Comparison of ENCODE assay signal across 14 cellular contexts in genomic region chr2:104758199-104758620, GRCh38.
DNase-seq lines count a peak whose midpoint lies in the region; TF ChIP-seq lines count a peak whose summit lies in the region.
"Had no signal": no experiment of that assay in that cellular context is flagged by ENCODE, and none has a peak within 500 bp of the region (broad histone marks: within the 10 kb centered on the region; RNA-seq: fewer than 3 reads in every experiment).

No MANE protein-coding gene starts in this region.

- no peak overlapping the region for H3K27ac ChIP-seq in colonic mucosa
- H3K27ac ChIP-seq: body of pancreas, epithelial cell of prostate had no signal

- no peak for TF ChIP-seq CTCF in colonic mucosa (IDR thresholded peaks at IDR 0.05)

- H3K36me3 ChIP-seq in colonic mucosa = no peaks in the 10 kb centered on the region

- no peak overlapping the region for H3K9ac ChIP-seq in colonic mucosa (ENCODE audit: low read depth in 2 of 2, low read length in 2 of 2)

- no peaks in the 10 kb centered on the region for H3K4me1 ChIP-seq in colonic mucosa
- H3K4me1 ChIP-seq: body of pancreas had no signal

- no peaks in the 10 kb centered on the region for H3K27me3 ChIP-seq in colonic mucosa
- H3K27me3 ChIP-seq: body of pancreas had no signal

- intact Hi-C loops in colonic mucosa (cut with DNase I) = no loop called here

- H3K4me3 ChIP-seq in colonic mucosa = no peak overlapping the region
- H3K4me3 ChIP-seq: body of pancreas had no signal

- peak in 2 of 3 experiments; percentile 18 to 65 for DNase-seq in NCI-H1417 (lab: John Stamatoyannopoulos, UW)
- DNase-seq in NCI-H1417 treated with DMSO at 0.1 percent for 48 hours (lab: John Stamatoyannopoulos, UW) = no peak
- peak; percentile 89 for DNase-seq in astrocyte of the hippocampus (ENCODE audit: low read depth, low spot score)
- DNase-seq in iPS-NIHi11 (ENCODE audit: low spot score) = peak; percentile 63
- peak; percentile 54 for DNase-seq in smooth muscle cell of the brain vasculature (ENCODE audit: low read depth, low spot score)
- no peak for DNase-seq in SKM-1 (lab: John Stamatoyannopoulos, UW; ENCODE audit: unreplicated experiment)
- no peak for DNase-seq in SHP77 (lab: John Stamatoyannopoulos, UW)
- DNase-seq in colonic mucosa = no peak
- DNase-seq: activated CD4-positive, alpha-beta T cell treated with anti-CD3 and anti-CD28 coated beads for 1 hour; activated T-cell treated with anti-CD3 and anti-CD28 coated beads, Interleukin-2, amount 50 U/mL, for 72 hours; body of pancreas; Calu3; SW 1271 had no signal

- no peaks in the 10 kb centered on the region for H3K9me3 ChIP-seq in colonic mucosa
- H3K9me3 ChIP-seq: body of pancreas had no signal

Comparison
In these comparisons a context has a peak if more than half of its experiments do, and no peak if none do; other contexts are left out.
1. DNase-seq: peak in NCI-H1417 (2 of 3), astrocyte of the hippocampus (single experiment), iPS-NIHi11 (single experiment) and smooth muscle cell of the brain vasculature (single experiment); none in NCI-H1417 treated with DMSO at 0.1 percent for 48 hours (single experiment), SKM-1 (single experiment), SHP77 (0 of 2) and colonic mucosa (single experiment).